In genomic region chrX:149569770-149570169, GRCh38 we compare ENCODE assay signal across 25 cellular contexts. TPM values are rescaled to one million over a fixed set of nuclear protein-coding genes. Genes with fewer than 3 reads are reported as not detected.
DNase-seq lines count a peak whose midpoint lies in the region; ATAC-seq, FAIRE-seq and TF ChIP-seq lines count a peak whose summit lies in the region.
"Had no signal": no experiment of that assay in that cellular context is flagged by ENCODE, and none has a peak within 500 bp of the region (broad histone marks: within the 10 kb centered on the region; RNA-seq: fewer than 3 reads in every experiment).

No MANE protein-coding gene starts in this region.

- no peak for TF ChIP-seq POLR2A in GM12878 (IDR thresholded peaks at IDR 0.05; ENCODE audit: low read depth, low read length)

- no peaks in the 10 kb centered on the region for H3K9me3 ChIP-seq in GM12878 (replicated peaks; ENCODE audit: control insufficient read depth, insufficient read depth, low read length)
- H3K9me3 ChIP-seq in CD8-positive, alpha-beta memory T cell (ENCODE audit: low read length): no peaks in the 10 kb centered on the region
- H3K9me3 ChIP-seq: BLaER1, SK-N-SH had no signal

- BruUV-seq in GM12878 (replicated peaks; lab: Mats Ljungman, UMichigan): no TSS peak

- H3K4me1 ChIP-seq in GM12878 (ENCODE audit: control insufficient read depth, insufficient read depth, low read length): no peaks in the 10 kb centered on the region
- no peaks in the 10 kb centered on the region for H3K4me1 ChIP-seq in CD8-positive, alpha-beta memory T cell (ENCODE audit: insufficient read depth, low read length)

- no peak overlapping the region for H3K9ac ChIP-seq in GM12878 (ENCODE audit: control insufficient read depth, insufficient read depth, low read length)
- H3K9ac ChIP-seq: BLaER1, SK-N-SH had no signal

- DNase-seq in activated T-cell treated with anti-CD3 and anti-CD28 coated beads, Interleukin-2, amount 50 U/mL, for 72 hours: peak in 1 of 2 donors; percentile 14
- DNase-seq in activated T-cell treated with anti-CD3 and anti-CD28 coated beads, Interleukin-2, amount 50 U/mL, for 48 hours: no peak
- DNase-seq in GM12878 (ENCODE audit: low read depth, low spot score) (no peak), NOMO-1 treated with dmso at 0.1 percent for 144 hours (lab: John Stamatoyannopoulos, UW; ENCODE audit: unreplicated experiment) (no peak)
- no peak for DNase-seq in stimulated activated effector memory CD8-positive, alpha-beta T cell treated with anti-CD3 and anti-CD28 coated beads, Interleukin-12 subunit alpha, Interleukin-12 subunit beta, amount 100 ng/mL, for 72 hours (ENCODE audit: low spot score in 2 of 2)
- DNase-seq in CD8-positive, alpha-beta memory T cell: no peak
- DNase-seq: CD4-positive, alpha-beta memory T cell; KBM-7; NCI-H1105 treated with DMSO at 0.1 percent for 48 hours; NCI-H1694; NCI-H2081 treated with DMSO at 0.1 percent for 48 hours; NCI-H446 treated with DMSO at 0.1 percent for 48 hours; NCI-H69; NK-92 treated with Interleukin-12 subunit alpha and Interleukin-12 subunit beta, amount 100 ng/mL, for 24 hours; SHP77 treated with DMSO at 0.1 percent for 48 hours; SK-N-SH had no signal

- POLR2A ChIA-PET in GM12878 (lab: Charles Lee): no interaction called here
- POLR2A ChIA-PET in CD8-positive, alpha-beta memory T cell (lab: Charles Lee): no interaction called here

- H2AFZ ChIP-seq in GM12878 (ENCODE audit: control insufficient read depth, low read depth, low read length): no peak overlapping the region
- H2AFZ ChIP-seq: GM23338 had no signal

- no peak for TF ChIP-seq EP300 in GM12878 (IDR thresholded peaks at IDR 0.05; ENCODE audit: borderline replicate concordance in 1 of 2, control insufficient read depth in 1 of 2, low read depth in 2 of 2, low read length in 2 of 2)

- SMC1A ChIA-PET in GM12878 (lab: Charles Lee; ENCODE audit: uncharacterized antibody, unreplicated experiment): no interaction called here

- H3K27ac ChIP-seq in GM12878 (ENCODE audit: control insufficient read depth, insufficient read depth): no peak overlapping the region
- H3K27ac ChIP-seq in CD8-positive, alpha-beta memory T cell (ENCODE audit: low read depth, low read length): no peak overlapping the region
- H3K27ac ChIP-seq: BLaER1 had no signal

- no peak for FAIRE-seq in GM12878 (lab: Jason Lieb, UNC)
- FAIRE-seq: HepG2 had no signal

- 0% methylated on average over 2 of the region's 2 CpGs for WGBS in GM12878 (ENCODE audit: insufficient coverage, insufficient replicate concordance, low lambda C conversion rate, missing lambda C conversion rate)

- no peaks in the 10 kb centered on the region for H3K36me3 Mint-ChIP-seq in activated T-cell treated with anti-CD3 and anti-CD28 coated beads, Interleukin-2, amount 50 U/mL, for 72 hours (ENCODE audit: insufficient read depth in 2 of 2)
- no peaks in the 10 kb centered on the region for H3K36me3 Mint-ChIP-seq in stimulated activated effector memory CD8-positive, alpha-beta T cell treated with anti-CD3 and anti-CD28 coated beads, Interleukin-12 subunit alpha, Interleukin-12 subunit beta, amount 100 ng/mL, for 72 hours
- H3K36me3 Mint-ChIP-seq in CD8-positive, alpha-beta memory T cell: no peaks in the 10 kb centered on the region
- H3K36me3 Mint-ChIP-seq: CD4-positive, alpha-beta memory T cell had no signal

- H3K4me3 ChIP-seq in GM12878: no peak overlapping the region
- no peak overlapping the region for H3K4me3 ChIP-seq in CD8-positive, alpha-beta memory T cell (ENCODE audit: low read length)
- H3K4me3 ChIP-seq: BLaER1, GM23338 had no signal

- no peaks in the 10 kb centered on the region for H3K79me2 ChIP-seq in GM12878 (ENCODE audit: control insufficient read depth, insufficient read depth, low read length)

- no peaks in the 10 kb centered on the region for H4K20me1 ChIP-seq in GM12878 (ENCODE audit: control insufficient read depth, insufficient read depth)
- H4K20me1 ChIP-seq: BLaER1 had no signal

- peaks cover 18% of the 10 kb centered on the region for H3K4me1 Mint-ChIP-seq in activated T-cell treated with anti-CD3 and anti-CD28 coated beads, Interleukin-2, amount 50 U/mL, for 72 hours (ENCODE audit: low read depth)
- H3K4me1 Mint-ChIP-seq in stimulated activated effector memory CD8-positive, alpha-beta T cell treated with anti-CD3 and anti-CD28 coated beads, Interleukin-12 subunit alpha, Interleukin-12 subunit beta, amount 100 ng/mL, for 72 hours: no peaks in the 10 kb centered on the region
- H3K4me1 Mint-ChIP-seq in CD8-positive, alpha-beta memory T cell: no peaks in the 10 kb centered on the region
- H3K4me1 Mint-ChIP-seq: CD4-positive, alpha-beta memory T cell had no signal

- in situ Hi-C loops in GM12878 (cut with MboI): no loop called here

- ATAC-seq in activated T-cell treated with anti-CD3 and anti-CD28 coated beads, Interleukin-2, amount 50 U/mL, for 72 hours (replicated peaks in 1 of 2): peak; percentile 53 to 55
- ATAC-seq in HG03432 (IDR thresholded peaks at IDR 0.05; ENCODE audit: unreplicated experiment) (peak; percentile 28), GM12878 (peak; percentile 21; the same call in 2 of the 3 replicates), GM19023 (IDR thresholded peaks at IDR 0.05; ENCODE audit: unreplicated experiment) (no peak)
- peak; percentile 75 for ATAC-seq in stimulated activated effector memory CD8-positive, alpha-beta T cell treated with anti-CD3 and anti-CD28 coated beads, Interleukin-12 subunit alpha, Interleukin-12 subunit beta, amount 100 ng/mL, for 72 hours
- ATAC-seq: GM23338, HCT116, HepG2 had no signal

- H3K4me3 Mint-ChIP-seq in activated T-cell treated with anti-CD3 and anti-CD28 coated beads, Interleukin-2, amount 50 U/mL, for 72 hours: no peak overlapping the region
- H3K4me3 Mint-ChIP-seq in stimulated activated effector memory CD8-positive, alpha-beta T cell treated with anti-CD3 and anti-CD28 coated beads, Interleukin-12 subunit alpha, Interleukin-12 subunit beta, amount 100 ng/mL, for 72 hours: no peak overlapping the region
- no peak overlapping the region for H3K4me3 Mint-ChIP-seq in CD8-positive, alpha-beta memory T cell
- H3K4me3 Mint-ChIP-seq: CD4-positive, alpha-beta memory T cell; GM23338 had no signal

- CTCF ChIA-PET in GM12878 (lab: Yijun Ruan, JAX): no interaction called here
- CTCF ChIA-PET in CD8-positive, alpha-beta memory T cell (lab: Charles Lee): no interaction called here

- no peak for TF ChIP-seq CTCF in GM12878 (IDR thresholded peaks at IDR 0.05 in 2 of 3, conservative IDR thresholded peaks at IDR 0.05 in 1 of 3; ENCODE audit: control insufficient read depth in 2 of 3, extremely low read depth in 1 of 3, insufficient read depth in 1 of 3, low read depth in 3 of 3, low read length in 3 of 3)

- no peaks in the 10 kb centered on the region for H3K27me3 ChIP-seq in GM12878 (replicated peaks in 1 of 2; ENCODE audit: control insufficient read depth in 2 of 2, insufficient read depth in 2 of 2, low read length in 1 of 2)
- H3K27me3 ChIP-seq in CD8-positive, alpha-beta memory T cell (ENCODE audit: insufficient read depth, low read length, poor library complexity, severe bottlenecking): no peaks in the 10 kb centered on the region
- H3K27me3 ChIP-seq: BLaER1 had no signal

- no peak for TF ChIP-seq RAD21 in GM12878 (IDR thresholded peaks at IDR 0.05; ENCODE audit: insufficient read depth, low read depth, low read length)

- RAD21 ChIA-PET in GM12878 (lab: Charles Lee; ENCODE audit: unreplicated experiment): no interaction called here

- no peak overlapping the region for H3K4me2 ChIP-seq in GM12878 (ENCODE audit: control insufficient read depth, insufficient read depth)
- H3K4me2 ChIP-seq: BLaER1, GM23338, SK-N-SH had no signal

- intact Hi-C loops in GM12878 (cut with micrococcal nuclease; ENCODE audit: unreplicated experiment): no loop called here

- H3K36me3 ChIP-seq in GM12878 (ENCODE audit: control insufficient read depth in 2 of 2, insufficient read depth in 2 of 2, low read length in 1 of 2): no peaks in the 10 kb centered on the region
- no peaks in the 10 kb centered on the region for H3K36me3 ChIP-seq in CD8-positive, alpha-beta memory T cell (ENCODE audit: insufficient read depth, low read length)
- H3K36me3 ChIP-seq: BLaER1 had no signal

- H3K27me3 Mint-ChIP-seq in activated T-cell treated with anti-CD3 and anti-CD28 coated beads, Interleukin-2, amount 50 U/mL, for 72 hours (ENCODE audit: low read depth): peaks cover 35% of the 10 kb centered on the region
- H3K27me3 Mint-ChIP-seq in CD8-positive, alpha-beta memory T cell: peaks cover under 1 to 4% of the 10 kb centered on the region in 2 donors
- H3K27me3 Mint-ChIP-seq: CD4-positive, alpha-beta memory T cell had no signal

- no peak overlapping the region for H3K27ac Mint-ChIP-seq in activated T-cell treated with anti-CD3 and anti-CD28 coated beads, Interleukin-2, amount 50 U/mL, for 72 hours
- H3K27ac Mint-ChIP-seq in stimulated activated effector memory CD8-positive, alpha-beta T cell treated with anti-CD3 and anti-CD28 coated beads, Interleukin-12 subunit alpha, Interleukin-12 subunit beta, amount 100 ng/mL, for 72 hours: no peak overlapping the region
- H3K27ac Mint-ChIP-seq in CD8-positive, alpha-beta memory T cell: no peak overlapping the region
- H3K27ac Mint-ChIP-seq: CD4-positive, alpha-beta memory T cell; GM23338 had no signal

- no peaks in the 10 kb centered on the region for H3K9me3 Mint-ChIP-seq in activated T-cell treated with anti-CD3 and anti-CD28 coated beads, Interleukin-2, amount 50 U/mL, for 72 hours
- no peaks in the 10 kb centered on the region for H3K9me3 Mint-ChIP-seq in stimulated activated effector memory CD8-positive, alpha-beta T cell treated with anti-CD3 and anti-CD28 coated beads, Interleukin-12 subunit alpha, Interleukin-12 subunit beta, amount 100 ng/mL, for 72 hours
- no peaks in the 10 kb centered on the region for H3K9me3 Mint-ChIP-seq in CD8-positive, alpha-beta memory T cell
- H3K9me3 Mint-ChIP-seq: CD4-positive, alpha-beta memory T cell; GM23338 had no signal

RNA-seq across cellular contexts. Expression of gene MAGEA9B, which starts 17.5 kb away (rescaled TPM):
- not detected for total RNA-seq in activated T-cell treated with anti-CD3 and anti-CD28 coated beads, Interleukin-2, amount 50 U/mL, for 72 hours
- total RNA-seq in GM12878 (2013; cell fraction: nucleolus; rRNA removed): not detected in 2 replicates
- not detected in 2 replicates for total RNA-seq in GM12878 (2014; rRNA removed)
- total RNA-seq in GM12878 (2014; rRNA removed; fragmentation: Illumina TruSeq; extraction: Trizol): not detected in 2 replicates
- total RNA-seq in GM12878 (2021): not detected in 2 replicates
- polyA plus RNA-seq in GM12878 (2011; ENCODE audit: low read depth): not detected
- polyA plus RNA-seq in GM12878 (2011; rRNA removed): 0.06 and 0.08 TPM in 2 replicates
- polyA plus RNA-seq in GM12878 (2011; cell fraction: cytosol; rRNA removed): 0.07 and 0.10 TPM in 2 replicates
- polyA plus RNA-seq in GM12878 (2011; cell fraction: nucleus; rRNA removed): 0.21 TPM in 1 of 2 replicates, not detected in the other
- not detected in 2 replicates for polyA plus RNA-seq in GM12878 (2012)
- not detected in 2 replicates for polyA plus RNA-seq in GM12878 (2014; fragmentation: Illumina TruSeq; extraction: Trizol)
- not detected for polyA plus RNA-seq in GM12878 (2014; fragmentation: Nextera tagmentation; extraction: Ambion mirVana)
- not detected in 2 replicates for polyA plus RNA-seq in GM12878 (2014; rRNA removed)
- not detected for polyA plus RNA-seq in GM12878 (2016; fragmentation: Nextera tagmentation; extraction: Ambion mirVana)
- polyA minus RNA-seq in GM12878 (2011; rRNA and poly(A)+ RNA removed): 0.10 TPM in 1 of 2 replicates, not detected in the other
- not detected in 2 replicates for polyA minus RNA-seq in GM12878 (2011; cell fraction: cytosol; rRNA and poly(A)+ RNA removed)
- polyA minus RNA-seq in GM12878 (2011; cell fraction: nucleus; rRNA and poly(A)+ RNA removed): not detected in 2 replicates
- total RNA-seq in CD8-positive, alpha-beta memory T cell: not detected
- polyA plus RNA-seq in CD8-positive, alpha-beta memory T cell: not detected
- total RNA-seq: A673; CD4-positive, alpha-beta memory T cell; OCI-LY7; RPMI7951 had no signal
- polyA plus RNA-seq: CD4-positive, alpha-beta memory T cell; GM23338 had no signal

RNA-seq across cellular contexts. Expression of gene HSFX3, which starts 20.0 kb away (rescaled TPM):
- not detected for total RNA-seq in activated T-cell treated with anti-CD3 and anti-CD28 coated beads, Interleukin-2, amount 50 U/mL, for 72 hours
- not detected in 2 replicates for total RNA-seq in GM12878 (2013; cell fraction: nucleolus; rRNA removed)
- total RNA-seq in GM12878 (2014; rRNA removed) (0.40 TPM in 1 of 2 replicates, not detected in the other), GM12878 (2014; rRNA removed; fragmentation: Illumina TruSeq; extraction: Trizol) (not detected in 2 replicates), GM12878 (2021) (not detected in 2 replicates)
- polyA plus RNA-seq in GM12878 (2011; ENCODE audit: low read depth): not detected
- polyA plus RNA-seq in GM12878 (2011; rRNA removed) (0.05 TPM in 1 of 2 replicates, not detected in the other), GM12878 (2014; fragmentation: Illumina TruSeq; extraction: Trizol) (0.29 TPM in 1 of 2 replicates, not detected in the other), GM12878 (2014; fragmentation: Nextera tagmentation; extraction: Ambion mirVana) (under 1 TPM in 1 of 2 experiments, not detected in 1; 0.29 TPM), GM12878 (2014; rRNA removed) (0.26 TPM in 1 of 2 replicates, not detected in the other), GM12878 (2016; fragmentation: Nextera tagmentation; extraction: Ambion mirVana) (not detected)
- 0.06 and 0.07 TPM in 2 replicates for polyA plus RNA-seq in GM12878 (2011; cell fraction: cytosol; rRNA removed)
- not detected in 2 replicates for polyA plus RNA-seq in GM12878 (2011; cell fraction: nucleus; rRNA removed)
- not detected in 2 replicates for polyA plus RNA-seq in GM12878 (2012)
- 0.52 TPM in 1 of 2 replicates, not detected in the other for polyA minus RNA-seq in GM12878 (2011; rRNA and poly(A)+ RNA removed)
- polyA minus RNA-seq in GM12878 (2011; cell fraction: cytosol; rRNA and poly(A)+ RNA removed): not detected in 2 replicates
- not detected in 2 replicates for polyA minus RNA-seq in GM12878 (2011; cell fraction: nucleus; rRNA and poly(A)+ RNA removed)
- total RNA-seq in CD8-positive, alpha-beta memory T cell: not detected
- not detected for polyA plus RNA-seq in CD8-positive, alpha-beta memory T cell
- total RNA-seq: A673; CD4-positive, alpha-beta memory T cell; GM23338; HepG2; OCI-LY7; RPMI7951 had no signal
- polyA plus RNA-seq: CD4-positive, alpha-beta memory T cell; GM23338; HepG2; SK-N-SH had no signal

RNA-seq across cellular contexts. Expression of gene HSFX2, which starts 25.3 kb away (rescaled TPM):
- under 1 TPM; 0.17 to 0.39 TPM for total RNA-seq in activated T-cell treated with anti-CD3 and anti-CD28 coated beads, Interleukin-2, amount 50 U/mL, for 72 hours
- not detected in 2 replicates for total RNA-seq in GM12878 (2013; cell fraction: nucleolus; rRNA removed)
- total RNA-seq in GM12878 (2014; rRNA removed) (0.11 TPM in 1 of 2 replicates, not detected in the other), GM12878 (2014; rRNA removed; fragmentation: Illumina TruSeq; extraction: Trizol) (0.18 TPM in 1 of 2 replicates, not detected in the other), GM12878 (2021) (not detected in 2 replicates)
- not detected for polyA plus RNA-seq in GM12878 (2011; ENCODE audit: low read depth)
- polyA plus RNA-seq in GM12878 (2011; rRNA removed) (0.07 TPM in 1 of 2 replicates, not detected in the other), GM12878 (2014; fragmentation: Illumina TruSeq; extraction: Trizol) (not detected in 2 replicates), GM12878 (2014; fragmentation: Nextera tagmentation; extraction: Ambion mirVana) (not detected), GM12878 (2014; rRNA removed) (0.14 TPM in 1 of 2 replicates, not detected in the other), GM12878 (2016; fragmentation: Nextera tagmentation; extraction: Ambion mirVana) (not detected)
- 0.12 TPM in 1 of 2 replicates, not detected in the other for polyA plus RNA-seq in GM12878 (2011; cell fraction: cytosol; rRNA removed)
- 0.25 TPM in 1 of 2 replicates, not detected in the other for polyA plus RNA-seq in GM12878 (2011; cell fraction: nucleus; rRNA removed)
- polyA plus RNA-seq in GM12878 (2012): 0.10 TPM in 1 of 2 replicates, not detected in the other
- polyA minus RNA-seq in GM12878 (2011; rRNA and poly(A)+ RNA removed): not detected in 2 replicates
- polyA minus RNA-seq in GM12878 (2011; cell fraction: cytosol; rRNA and poly(A)+ RNA removed): not detected in 2 replicates
- polyA minus RNA-seq in GM12878 (2011; cell fraction: nucleus; rRNA and poly(A)+ RNA removed): 0.24 and 1.3 TPM in 2 replicates
- total RNA-seq in CD8-positive, alpha-beta memory T cell: under 1 TPM; 0.29 to 0.57 TPM
- not detected for polyA plus RNA-seq in CD8-positive, alpha-beta memory T cell
- total RNA-seq: A673, GM23338, OCI-LY7 had no signal
- polyA plus RNA-seq: HepG2 had no signal

RNA-seq across cellular contexts. Expression of gene EOLA1, which starts 29.0 kb away (rescaled TPM):
- 10 to 100 TPM; 26.7 to 28.1 TPM for total RNA-seq in activated T-cell treated with anti-CD3 and anti-CD28 coated beads, Interleukin-2, amount 50 U/mL, for 72 hours
- total RNA-seq in GM12878 (2013; cell fraction: nucleolus; rRNA removed): 20.5 and 23.1 TPM in 2 replicates
- total RNA-seq in GM12878 (2014; rRNA removed) (20.4 and 20.7 TPM in 2 replicates), GM12878 (2014; rRNA removed; fragmentation: Illumina TruSeq; extraction: Trizol) (22.0 and 24.6 TPM in 2 replicates), GM12878 (2021) (27.1 and 28.6 TPM in 2 replicates)
- 16.1 TPM for polyA plus RNA-seq in GM12878 (2011; ENCODE audit: low read depth)
- polyA plus RNA-seq in GM12878 (2011; rRNA removed) (42.3 and 42.8 TPM in 2 replicates), GM12878 (2014; fragmentation: Illumina TruSeq; extraction: Trizol) (21.4 and 23.8 TPM in 2 replicates), GM12878 (2014; fragmentation: Nextera tagmentation; extraction: Ambion mirVana) (10 to 100 TPM in 1 of 2 experiments, 1 to 10 TPM in 1; 9.2 to 17.6 TPM), GM12878 (2014; rRNA removed) (24.7 and 27.1 TPM in 2 replicates), GM12878 (2016; fragmentation: Nextera tagmentation; extraction: Ambion mirVana) (10 to 100 TPM; 26.5 to 26.6 TPM)
- polyA plus RNA-seq in GM12878 (2011; cell fraction: cytosol; rRNA removed): 33.7 and 36.5 TPM in 2 replicates
- polyA plus RNA-seq in GM12878 (2011; cell fraction: nucleus; rRNA removed): 38.1 and 45.5 TPM in 2 replicates
- polyA plus RNA-seq in GM12878 (2012): 23.2 and 26.3 TPM in 2 replicates
- 19.1 and 27.5 TPM in 2 replicates for polyA minus RNA-seq in GM12878 (2011; rRNA and poly(A)+ RNA removed)
- 10.1 and 11.8 TPM in 2 replicates for polyA minus RNA-seq in GM12878 (2011; cell fraction: cytosol; rRNA and poly(A)+ RNA removed)
- polyA minus RNA-seq in GM12878 (2011; cell fraction: nucleus; rRNA and poly(A)+ RNA removed): 33.7 and 43.8 TPM in 2 replicates
- 10 to 100 TPM; 33.4 to 35.3 TPM for total RNA-seq in CD8-positive, alpha-beta memory T cell
- polyA plus RNA-seq in CD8-positive, alpha-beta memory T cell: 19.9 TPM
